8 cellular contexts compared by ENCODE assay signal in the genomic region with DNA sequence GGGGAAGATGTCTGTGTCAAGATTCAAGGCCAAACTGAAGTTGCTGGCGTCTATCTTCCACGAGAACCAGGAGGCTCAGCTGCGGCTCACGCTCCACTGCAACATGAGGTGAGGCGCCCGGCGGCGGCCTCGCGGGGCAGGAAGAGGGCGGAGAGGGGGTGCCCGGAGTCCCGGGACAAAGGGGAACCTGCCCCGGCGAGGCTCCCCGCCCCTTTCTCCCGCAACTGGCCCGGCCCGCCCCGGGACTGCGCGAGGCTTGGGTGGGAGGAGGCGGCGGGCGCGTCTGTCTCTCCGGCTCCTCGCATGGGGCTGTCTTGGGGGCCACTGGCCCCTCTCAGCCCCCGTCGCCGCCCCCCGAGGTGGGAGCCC.
DNase-seq lines count a peak whose midpoint lies in the region; ATAC-seq and TF ChIP-seq lines count a peak whose summit lies in the region.
"Not testable (repeated sequence)": the region's sequence is repeated elsewhere in the genome, so short reads cannot be mapped to it uniquely, and the experiment has no call there.

No MANE protein-coding gene starts in this region.

- ATAC-seq in GM18511 (IDR thresholded peaks at IDR 0.05; ENCODE audit: unreplicated experiment) (peak; percentile 58), body of pancreas (peak; percentile 49)
- peak; percentile 55 for ATAC-seq in activated CD8-positive, alpha-beta memory T cell treated with anti-CD3 and anti-CD28 coated beads, Interleukin-2, amount 10 ng/mL, durations not matched to agents 7 days and 5 days

- no CpG with 5 or more reads among the region's 32 CpGs for WGBS in SK-N-SH (ENCODE audit: low lambda C conversion rate)
- WGBS in body of pancreas, 2 donors: 5% methylated on average over 12 of the region's 32 CpGs; no CpG with 5 or more reads in 1 of the 2 donors
- WGBS in mesenchymal stem cell: no CpG with 5 or more reads among the region's 32 CpGs
- 1 to 2% methylated on average over 25 to 31 of the region's 32 CpGs for WGBS in sigmoid colon, 2 donors

- not testable (repeated sequence) for H4K8ac ChIP-seq in mesenchymal stem cell (ENCODE audit: low read length)

- not testable (repeated sequence) for H4K20me1 ChIP-seq in SK-N-SH (ENCODE audit: insufficient read depth)

- not testable (repeated sequence) for H3K27ac Mint-ChIP-seq in activated CD8-positive, alpha-beta memory T cell treated with anti-CD3 and anti-CD28 coated beads, Interleukin-2, amount 10 ng/mL, durations not matched to agents 7 days and 5 days

- POLR2A ChIA-PET in SK-N-SH (lab: Yijun Ruan, JAX): not testable (repeated sequence)

- H3K23ac ChIP-seq in mesenchymal stem cell (ENCODE audit: low read length in 2 of 2): not testable (repeated sequence)

- not testable (repeated sequence) for TF ChIP-seq CTCF in SK-N-SH (IDR thresholded peaks at IDR 0.05); body of pancreas (IDR thresholded peaks at IDR 0.05); left ventricle myocardium inferior (IDR thresholded peaks at IDR 0.05; ENCODE audit: borderline replicate concordance); sigmoid colon (IDR thresholded peaks at IDR 0.05)

- not testable (repeated sequence) for H3K18ac ChIP-seq in mesenchymal stem cell (ENCODE audit: low read depth in 1 of 2, low read length in 2 of 2)

- H3K27ac ChIP-seq in SK-N-SH (ENCODE audit: low read depth in 2 of 2, low read length in 1 of 2); body of pancreas; left ventricle myocardium inferior (replicated peaks); mesenchymal stem cell (ENCODE audit: low read length, poor library complexity, severe bottlenecking); sigmoid colon: not testable (repeated sequence)

- H3K14ac ChIP-seq in mesenchymal stem cell (ENCODE audit: low read length in 2 of 2): not testable (repeated sequence)

- H3K36me3 Mint-ChIP-seq in activated CD8-positive, alpha-beta memory T cell treated with anti-CD3 and anti-CD28 coated beads, Interleukin-2, amount 10 ng/mL, durations not matched to agents 7 days and 5 days: not testable (repeated sequence)

- not testable (repeated sequence) for H2BK15ac ChIP-seq in mesenchymal stem cell (ENCODE audit: low read depth, poor library complexity, severe bottlenecking)

- H2AK5ac ChIP-seq in mesenchymal stem cell (ENCODE audit: low read length, severe bottlenecking): not testable (repeated sequence)

- not testable (repeated sequence) for H3K9me3 Mint-ChIP-seq in activated CD8-positive, alpha-beta memory T cell treated with anti-CD3 and anti-CD28 coated beads, Interleukin-2, amount 10 ng/mL, durations not matched to agents 7 days and 5 days (ENCODE audit: low read depth)

- not testable (repeated sequence) for H3K4me1 ChIP-seq in SK-N-SH (ENCODE audit: control insufficient read depth in 1 of 2, insufficient read depth in 2 of 2, low read depth in 1 of 2, low read length in 1 of 2); body of pancreas; left ventricle myocardium inferior; mesenchymal stem cell (ENCODE audit: control insufficient read depth, insufficient read depth, low read depth, low read length); sigmoid colon

- H3K36me3 ChIP-seq in SK-N-SH (replicated peaks in 1 of 2; ENCODE audit: control insufficient read depth in 1 of 2, insufficient read depth in 2 of 2, low read length in 1 of 2); body of pancreas (replicated peaks in 1 of 2; ENCODE audit: insufficient read depth in 1 of 2, low read depth in 2 of 2); left ventricle myocardium inferior; mesenchymal stem cell (ENCODE audit: control insufficient read depth in 1 of 2, insufficient read depth in 2 of 2, low read depth in 1 of 2, low read length in 2 of 2); sigmoid colon: not testable (repeated sequence)

- peak overlapping the region in 1 of 2 experiments; percentile 48; a peak in 2 of 4 replicates for H3K4me3 ChIP-seq in SK-N-SH (ENCODE audit: low read depth in 2 of 2, low read length in 1 of 2)
- H3K4me3 ChIP-seq in body of pancreas: not testable (repeated sequence)
- H3K4me3 ChIP-seq in left ventricle myocardium inferior: peak overlapping the region; percentile 59
- peak overlapping the region in 1 of 2 experiments; percentile 52 for H3K4me3 ChIP-seq in mesenchymal stem cell (ENCODE audit: insufficient read depth in 1 of 2, low read depth in 1 of 2, low read length in 2 of 2)
- peak overlapping the region in 3 of 4 donors; percentile 21 to 39 (median 32) for H3K4me3 ChIP-seq in sigmoid colon

- TF ChIP-seq POLR2A in body of pancreas (IDR thresholded peaks at IDR 0.05); sigmoid colon (IDR thresholded peaks at IDR 0.05): not testable (repeated sequence)

- H2BK5ac ChIP-seq in mesenchymal stem cell (ENCODE audit: low read depth, low read length, poor library complexity, severe bottlenecking): not testable (repeated sequence)

- not testable (repeated sequence) for H3K79me2 ChIP-seq in SK-N-SH (ENCODE audit: insufficient read depth)

- not testable (repeated sequence) for H3K9ac ChIP-seq in SK-N-SH; mesenchymal stem cell (ENCODE audit: low read length)

- H3K4me2 ChIP-seq in SK-N-SH (peak overlapping the region; percentile 50; the same call in 1 of the 2 replicates), mesenchymal stem cell (ENCODE audit: low read length, poor library complexity, severe bottlenecking) (peak overlapping the region; percentile 70)

- not testable (repeated sequence) for DNase-seq in SK-N-SH, left ventricle myocardium inferior, mesenchymal stem cell, sigmoid colon
- DNase-seq in activated CD8-positive, alpha-beta memory T cell treated with anti-CD3 and anti-CD28 coated beads, Interleukin-2, amount 10 ng/mL, durations not matched to agents 7 days and 5 days: peak; percentile 41
- DNase-seq in body of pancreas: peak in 3 of 4 donors; percentile 6 to 44 (median 20)
- peak; percentile 37 for DNase-seq in ureter (ENCODE audit: low spot score)

- CTCF ChIA-PET in SK-N-SH (lab: Yijun Ruan, JAX); activated CD8-positive, alpha-beta memory T cell treated with anti-CD3 and anti-CD28 coated beads, Interleukin-2, amount 10 ng/mL, durations not matched to agents 7 days and 5 days (lab: Charles Lee): not testable (repeated sequence)

- H4K91ac ChIP-seq in mesenchymal stem cell (ENCODE audit: low read length): not testable (repeated sequence)

- H3K4ac ChIP-seq in mesenchymal stem cell (ENCODE audit: low read depth in 1 of 2, low read length in 2 of 2): not testable (repeated sequence)

- intact Hi-C loops in body of pancreas (cut with DNase I); left ventricle myocardium inferior (cut with micrococcal nuclease); sigmoid colon (cut with DNase I): not testable (repeated sequence)

- not testable (repeated sequence) for H3K27me3 Mint-ChIP-seq in activated CD8-positive, alpha-beta memory T cell treated with anti-CD3 and anti-CD28 coated beads, Interleukin-2, amount 10 ng/mL, durations not matched to agents 7 days and 5 days

- H3K27me3 ChIP-seq in SK-N-SH (ENCODE audit: insufficient read depth); body of pancreas; mesenchymal stem cell (ENCODE audit: control insufficient read depth in 1 of 2, insufficient read depth in 1 of 2, low read length in 2 of 2): not testable (repeated sequence)
- H3K27me3 ChIP-seq in left ventricle myocardium inferior (ENCODE audit: low read depth) (peaks cover 15% of the 10 kb centered on the region), sigmoid colon (peaks cover 0 to 10% (median 0%) of the 10 kb centered on the region in 3 donors)

- TF ChIP-seq EP300 in SK-N-SH (IDR thresholded peaks at IDR 0.05; ENCODE audit: borderline replicate concordance in 1 of 2, low read depth in 1 of 2, low read length in 1 of 2); sigmoid colon (IDR thresholded peaks at IDR 0.05): not testable (repeated sequence)

- not testable (repeated sequence) for H3K9me2 ChIP-seq in SK-N-SH

- H2BK120ac ChIP-seq in mesenchymal stem cell (ENCODE audit: low read depth, low read length): not testable (repeated sequence)

- H2AFZ ChIP-seq in SK-N-SH (ENCODE audit: low read depth); mesenchymal stem cell (ENCODE audit: low read depth, low read length): not testable (repeated sequence)

- not testable (repeated sequence) for TF ChIP-seq RAD21 in SK-N-SH (IDR thresholded peaks at IDR 0.05; ENCODE audit: low read length)

- not testable (repeated sequence) for H3K9me3 ChIP-seq in SK-N-SH; body of pancreas; left ventricle myocardium inferior (replicated peaks); mesenchymal stem cell (ENCODE audit: control insufficient read depth, low read length); sigmoid colon

- H3K79me1 ChIP-seq in mesenchymal stem cell (replicated peaks; ENCODE audit: low read length, poor library complexity, severe bottlenecking): not testable (repeated sequence)

- not testable (repeated sequence) for H3K4me3 Mint-ChIP-seq in activated CD8-positive, alpha-beta memory T cell treated with anti-CD3 and anti-CD28 coated beads, Interleukin-2, amount 10 ng/mL, durations not matched to agents 7 days and 5 days

- not testable (repeated sequence) for H3K4me1 Mint-ChIP-seq in activated CD8-positive, alpha-beta memory T cell treated with anti-CD3 and anti-CD28 coated beads, Interleukin-2, amount 10 ng/mL, durations not matched to agents 7 days and 5 days

- H2BK12ac ChIP-seq in mesenchymal stem cell (ENCODE audit: low read length in 2 of 2): not testable (repeated sequence)

- not testable (repeated sequence) for H3F3A ChIP-seq in SK-N-SH (replicated peaks; ENCODE audit: insufficient read depth)
